25 cellular contexts compared by ENCODE assay signal in genomic region chr5:169286572-169287325, GRCh38. TPM values are rescaled to one million over a fixed set of nuclear protein-coding genes. Genes with fewer than 3 reads are reported as not detected.
DNase-seq lines count a peak whose midpoint lies in the region; ATAC-seq and TF ChIP-seq lines count a peak whose summit lies in the region.
"Had no signal": no experiment of that assay in that cellular context is flagged by ENCODE, and none has a peak within 500 bp of the region (broad histone marks: within the 10 kb centered on the region; RNA-seq: fewer than 3 reads in every experiment).

No MANE protein-coding gene starts in this region.

- H3K27ac Mint-ChIP-seq in MCF 10A (ENCODE audit: low read depth, unreplicated experiment) = no peak overlapping the region
- H3K27ac Mint-ChIP-seq: activated CD4-positive, alpha-beta T cell treated with anti-CD3 and anti-CD28 coated beads for 36 hours; activated naive CD8-positive, alpha-beta T cell; activated T-helper 1 cell treated with anti-CD3 and anti-CD28 coated beads, Interleukin-12 subunit alpha, Interleukin-12 subunit beta, Interleukin-2, Interleukin-4 antibody, amounts not matched to agents 30 ng/mL and 10 ng/mL and 1 ng/mL, durations not matched to agents 14 hours and 24 hours and 36 hours; naive thymus-derived CD8-positive, alpha-beta T cell; progenitor cell of endocrine pancreas; stimulated activated naive CD8-positive, alpha-beta T cell treated with anti-CD3 and anti-CD28 coated beads, Interleukin-15, amount 100 ng/mL, for 72 hours; T-cell had no signal

- DNase-seq in breast epithelium (ENCODE audit: low spot score in 2 of 2) = no peak
- no peak for DNase-seq in MCF 10A (ENCODE audit: unreplicated experiment)
- DNase-seq in left ventricle myocardium inferior = peak; percentile 38
- DNase-seq in posterior cingulate gyrus = peak in 7 of 10 donors; percentile 28 to 86 (median 45)
- DNase-seq in vagina (ENCODE audit: extremely low spot score in 2 of 2) = no peak
- no peak for DNase-seq in NOMO-1 treated with dmso at 0.1 percent for 144 hours (lab: John Stamatoyannopoulos, UW; ENCODE audit: unreplicated experiment)
- DNase-seq: activated CD4-positive, alpha-beta T cell treated with anti-CD3 and anti-CD28 coated beads for 36 hours; Calu3; foreskin melanocyte; Karpas-422; kidney; naive thymus-derived CD8-positive, alpha-beta T cell; NCI-H1092; NCI-H524 treated with DMSO at 0.1 percent for 48 hours; SIG-M5; stimulated activated CD4-positive, alpha-beta T cell treated with anti-CD3 and anti-CD28 coated beads, Interleukin-4, amount 100 ng/mL, for 24 hours; stimulated activated naive CD8-positive, alpha-beta T cell treated with anti-CD3 and anti-CD28 coated beads, Interleukin-15, amount 100 ng/mL, for 72 hours; T-cell had no signal

- ATAC-seq in HG02973 (IDR thresholded peaks at IDR 0.05; ENCODE audit: unreplicated experiment) = no peak
- ATAC-seq in GM18909 (IDR thresholded peaks at IDR 0.05; ENCODE audit: poor library complexity, unreplicated experiment) = no peak
- ATAC-seq: activated CD4-positive, alpha-beta T cell treated with anti-CD3 and anti-CD28 coated beads for 36 hours; naive thymus-derived CD8-positive, alpha-beta T cell; stimulated activated naive CD8-positive, alpha-beta T cell treated with anti-CD3 and anti-CD28 coated beads, Interleukin-15, amount 100 ng/mL, for 72 hours; T-cell had no signal

- H3K36me3 ChIP-seq in breast epithelium (no peaks in the 10 kb centered on the region), left ventricle myocardium inferior (no peaks in the 10 kb centered on the region), vagina (no peaks in the 10 kb centered on the region)
- H3K36me3 ChIP-seq: BLaER1 had no signal

- TF ChIP-seq POLR2A in breast epithelium (IDR thresholded peaks at IDR 0.05) = no peak
- no peak for TF ChIP-seq POLR2A in vagina (IDR thresholded peaks at IDR 0.05)

- H3K4me1 ChIP-seq in breast epithelium (peaks cover 0 to 3% of the 10 kb centered on the region in 2 donors), left ventricle myocardium inferior (peaks cover 19% of the 10 kb centered on the region), vagina (peaks cover 42% of the 10 kb centered on the region)
- H3K4me1 ChIP-seq: BLaER1 had no signal

- TF ChIP-seq CTCF in breast epithelium (IDR thresholded peaks at IDR 0.05) = no peak
- no peak for TF ChIP-seq CTCF in MCF 10A (IDR thresholded peaks at IDR 0.05; ENCODE audit: unreplicated experiment)
- no peak for TF ChIP-seq CTCF in left ventricle myocardium inferior (IDR thresholded peaks at IDR 0.05; ENCODE audit: borderline replicate concordance)
- TF ChIP-seq CTCF in vagina (IDR thresholded peaks at IDR 0.05) = no peak

- H3K27me3 ChIP-seq in breast epithelium = no peaks in the 10 kb centered on the region
- no peaks in the 10 kb centered on the region for H3K27me3 ChIP-seq in left ventricle myocardium inferior (ENCODE audit: low read depth)
- no peaks in the 10 kb centered on the region for H3K27me3 ChIP-seq in vagina
- H3K27me3 ChIP-seq: BLaER1 had no signal

- H3K4me3 ChIP-seq in breast epithelium = peak overlapping the region in 1 of 3 donors; percentile 23
- H3K4me3 ChIP-seq in left ventricle myocardium inferior = no peak overlapping the region
- no peak overlapping the region for H3K4me3 ChIP-seq in vagina
- H3K4me3 ChIP-seq: BLaER1 had no signal

- no peaks in the 10 kb centered on the region for H3K9me3 Mint-ChIP-seq in MCF 10A (ENCODE audit: unreplicated experiment)
- H3K9me3 Mint-ChIP-seq: activated T-helper 1 cell treated with anti-CD3 and anti-CD28 coated beads, Interleukin-12 subunit alpha, Interleukin-12 subunit beta, Interleukin-2, Interleukin-4 antibody, amounts not matched to agents 30 ng/mL and 10 ng/mL and 1 ng/mL, durations not matched to agents 14 hours and 24 hours and 36 hours had no signal

- no TSS peak for BruUV-seq in MCF 10A (replicated peaks; lab: Mats Ljungman, UMichigan)

- CTCF ChIA-PET in MCF 10A (lab: Yijun Ruan, JAX) = interaction anchor here (0.6 to 2.3 kb wide), 6 partner anchors 14 to 799 kb away, joined by 3 to 11 read pairs (median 4); partner anchors contain the start of gene SLIT3

- H3K9me3 ChIP-seq in breast epithelium (peaks cover 5% of the 10 kb centered on the region in 2 donors), left ventricle myocardium inferior (replicated peaks) (peaks cover 11% of the 10 kb centered on the region), vagina (no peaks in the 10 kb centered on the region)

- POLR2A ChIA-PET in MCF 10A (lab: Yijun Ruan, JAX) = no interaction called here

- no peaks in the 10 kb centered on the region for H3K36me3 Mint-ChIP-seq in MCF 10A (ENCODE audit: insufficient read depth, unreplicated experiment)
- H3K36me3 Mint-ChIP-seq: activated naive CD8-positive, alpha-beta T cell; brain; naive thymus-derived CD8-positive, alpha-beta T cell; T-cell had no signal

- H3K4me3 Mint-ChIP-seq in MCF 10A (ENCODE audit: unreplicated experiment) = no peak overlapping the region
- H3K4me3 Mint-ChIP-seq: activated CD4-positive, alpha-beta T cell treated with anti-CD3 and anti-CD28 coated beads for 36 hours; activated naive CD8-positive, alpha-beta T cell; activated T-helper 1 cell treated with anti-CD3 and anti-CD28 coated beads, Interleukin-12 subunit alpha, Interleukin-12 subunit beta, Interleukin-2, Interleukin-4 antibody, amounts not matched to agents 30 ng/mL and 10 ng/mL and 1 ng/mL, durations not matched to agents 14 hours and 24 hours and 36 hours; brain; naive thymus-derived CD8-positive, alpha-beta T cell; stimulated activated naive CD8-positive, alpha-beta T cell treated with anti-CD3 and anti-CD28 coated beads, Interleukin-15, amount 100 ng/mL, for 72 hours; T-cell had no signal

- H3K27me3 Mint-ChIP-seq in MCF 10A (ENCODE audit: insufficient read depth, unreplicated experiment) = no peaks in the 10 kb centered on the region
- H3K27me3 Mint-ChIP-seq: activated CD4-positive, alpha-beta T cell treated with anti-CD3 and anti-CD28 coated beads for 36 hours; progenitor cell of endocrine pancreas; stimulated activated naive CD8-positive, alpha-beta T cell treated with anti-CD3 and anti-CD28 coated beads, Interleukin-15, amount 100 ng/mL, for 72 hours; T-cell had no signal

- H3K4me1 Mint-ChIP-seq in MCF 10A (ENCODE audit: insufficient read depth, unreplicated experiment) = peaks cover 7% of the 10 kb centered on the region
- H3K4me1 Mint-ChIP-seq: activated CD4-positive, alpha-beta T cell treated with anti-CD3 and anti-CD28 coated beads for 36 hours; naive thymus-derived CD8-positive, alpha-beta T cell; stimulated activated naive CD8-positive, alpha-beta T cell treated with anti-CD3 and anti-CD28 coated beads, Interleukin-15, amount 100 ng/mL, for 72 hours; T-cell had no signal

- H3K27ac ChIP-seq in breast epithelium (peak overlapping the region; percentile 59 to 85), left ventricle myocardium inferior (replicated peaks) (peak overlapping the region; percentile 70), vagina (peak overlapping the region; percentile 72)
- H3K27ac ChIP-seq: BLaER1 had no signal

- intact Hi-C loops in breast epithelium (cut with DNase I; ENCODE audit: low total_unique reads) = no loop called here
- intact Hi-C loops in MCF 10A (cut with micrococcal nuclease) = no loop called here
- intact Hi-C loops in left ventricle myocardium inferior (cut with micrococcal nuclease) = no loop called here
- intact Hi-C loops in posterior cingulate gyrus (cut with DNase I) = no loop called here
- intact Hi-C loops in vagina (cut with DNase I) = no loop called here

RNA-seq across cellular contexts. Expression of gene SLIT3, which starts 14.2 kb away (rescaled TPM):
- total RNA-seq in breast epithelium (100 to 1,000 TPM in 1 of 3 donors, 10 to 100 TPM in 2; 30.7 to 103 (median 54.1) TPM), MCF 10A (2022) (0.34 and 0.89 TPM in 2 replicates), left ventricle myocardium inferior (22.7 TPM), vagina (52.8 TPM)
- total RNA-seq: Calu3; naive thymus-derived CD8-positive, alpha-beta T cell had no signal

Comparison
In these comparisons a context has a peak if more than half of its experiments do, and no peak if none do; other contexts are left out.
1. RNA of gene SLIT3, which starts 14.2 kb away (total RNA-seq): 30.7 to 103 TPM in breast epithelium, 52.8 TPM in vagina (single experiment) and 22.7 TPM in left ventricle myocardium inferior (single experiment); 0.34 to 0.89 TPM in MCF 10A; every median in the first group is over 10 times any median in the second.
2. DNase-seq: peak in left ventricle myocardium inferior (single experiment) and posterior cingulate gyrus (7 of 10); none in breast epithelium (0 of 2), MCF 10A (single experiment), vagina (0 of 2) and NOMO-1 treated with dmso at 0.1 percent for 144 hours (single experiment).
3. Peak in every context shown above with its lines, with median percentiles within 50 percentile points of each other: H3K27ac ChIP-seq.